12 cellular contexts compared by ENCODE assay signal in the genomic region with DNA sequence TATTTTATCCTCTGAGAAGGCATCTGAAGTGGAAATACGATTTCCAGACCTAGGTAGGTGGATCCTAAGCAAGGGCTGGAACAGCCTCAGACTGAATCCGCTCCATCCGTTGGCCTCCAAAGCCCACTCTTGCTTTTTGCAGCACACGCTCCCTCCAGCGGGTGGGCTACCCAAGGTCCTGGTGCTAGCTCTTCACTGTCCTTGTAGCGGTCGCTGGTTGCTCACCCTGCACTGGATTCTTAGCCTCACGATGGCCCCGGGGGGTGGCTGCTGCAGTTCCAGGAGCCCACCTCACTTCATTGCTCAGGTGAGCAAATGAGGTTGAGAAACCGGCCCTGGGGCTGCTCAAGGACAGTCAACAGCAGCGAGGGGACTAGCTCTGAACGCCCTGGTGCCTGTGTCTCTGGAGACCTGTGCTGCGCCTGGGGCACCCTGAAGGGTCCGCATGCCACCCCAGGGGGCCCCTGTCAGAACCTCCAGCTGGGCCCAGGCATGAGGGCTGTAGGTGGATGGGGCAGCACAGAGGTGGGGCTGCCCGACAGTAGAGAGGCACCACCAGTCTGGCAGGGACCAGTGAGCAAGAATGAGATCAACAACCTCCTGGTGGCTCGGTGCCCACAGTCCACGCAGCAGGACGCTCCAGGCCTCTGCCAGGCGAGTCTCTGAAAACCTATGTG. TPM values are rescaled to one million over a fixed set of nuclear protein-coding genes. Genes with fewer than 3 reads are reported as not detected.
DNase-seq lines count a peak whose midpoint lies in the region; ATAC-seq and TF ChIP-seq lines count a peak whose summit lies in the region.
"Had no signal": no experiment of that assay in that cellular context is flagged by ENCODE, and none has a peak within 500 bp of the region (broad histone marks: within the 10 kb centered on the region; RNA-seq: fewer than 3 reads in every experiment).

No MANE protein-coding gene starts in this region.

- H3K4me3 Mint-ChIP-seq in stimulated activated naive CD8-positive, alpha-beta T cell treated with anti-CD3 and anti-CD28 coated beads, Interleukin-15, Interleukin-2, amounts not matched to agents 100 ng/mL and 50 ng/mL, for 24 hours: no peak overlapping the region

- no peaks in the 10 kb centered on the region for H3K27me3 ChIP-seq in gastroesophageal sphincter
- H3K27me3 ChIP-seq: stomach had no signal

- no peak for ATAC-seq in stimulated activated naive CD8-positive, alpha-beta T cell treated with anti-CD3 and anti-CD28 coated beads, Interleukin-15, Interleukin-2, amounts not matched to agents 100 U/mL and 50 U/mL, for 24 hours
- ATAC-seq in left lobe of liver (peak; percentile 55), HG03521 (IDR thresholded peaks at IDR 0.05; ENCODE audit: unreplicated experiment) (no peak), HG03045 (IDR thresholded peaks at IDR 0.05; ENCODE audit: unreplicated experiment) (no peak), gastroesophageal sphincter (no peak)

- no peak for TF ChIP-seq CTCF in VCaP (conservative IDR thresholded peaks at IDR 0.05)
- TF ChIP-seq CTCF in gastroesophageal sphincter (IDR thresholded peaks at IDR 0.05): no peak

- no peaks in the 10 kb centered on the region for H3K27me3 Mint-ChIP-seq in stimulated activated naive CD8-positive, alpha-beta T cell treated with anti-CD3 and anti-CD28 coated beads, Interleukin-15, Interleukin-2, amounts not matched to agents 100 ng/mL and 50 ng/mL, for 24 hours
- H3K27me3 Mint-ChIP-seq: progenitor cell of endocrine pancreas had no signal

- H3K36me3 ChIP-seq in gastroesophageal sphincter: peaks cover 0 to 47% of the 10 kb centered on the region in 2 donors

- TF ChIP-seq EP300 in gastroesophageal sphincter (IDR thresholded peaks at IDR 0.05): no peak

- H3K4me1 Mint-ChIP-seq in stimulated activated naive CD8-positive, alpha-beta T cell treated with anti-CD3 and anti-CD28 coated beads, Interleukin-15, Interleukin-2, amounts not matched to agents 100 ng/mL and 50 ng/mL, for 24 hours (ENCODE audit: low read depth): peaks cover 35% of the 10 kb centered on the region

- no peak for DNase-seq in stimulated activated naive CD8-positive, alpha-beta T cell treated with anti-CD3 and anti-CD28 coated beads, Interleukin-15, Interleukin-2, amounts not matched to agents 100 U/mL and 50 U/mL, for 24 hours
- DNase-seq in left lobe of liver (ENCODE audit: low spot score) (peak; percentile 92), mucosa of gallbladder (ENCODE audit: low spot score) (no peak)
- DNase-seq: NCI-H446 treated with DMSO at 0.1 percent for 48 hours, T1000 had no signal

- peak overlapping the region; percentile 26 for H3K27ac Mint-ChIP-seq in stimulated activated naive CD8-positive, alpha-beta T cell treated with anti-CD3 and anti-CD28 coated beads, Interleukin-15, Interleukin-2, amounts not matched to agents 100 ng/mL and 50 ng/mL, for 24 hours
- H3K27ac Mint-ChIP-seq: progenitor cell of endocrine pancreas had no signal

- H3K9me3 ChIP-seq in gastroesophageal sphincter: no peaks in the 10 kb centered on the region
- H3K9me3 ChIP-seq: stomach had no signal

- H3K27ac ChIP-seq in VCaP (peak overlapping the region; percentile 100), gastroesophageal sphincter (peak overlapping the region in 2 of 4 donors; percentile 13 to 41)

- WGBS in gastroesophageal sphincter (ENCODE audit: low coverage in 1 of 2), 2 donors: 55 to 83% methylated on average over 1 to 3 of the region's 19 CpGs

- no peak overlapping the region for H3K4me3 ChIP-seq in gastroesophageal sphincter

- no peaks in the 10 kb centered on the region for H3K9me3 Mint-ChIP-seq in stimulated activated naive CD8-positive, alpha-beta T cell treated with anti-CD3 and anti-CD28 coated beads, Interleukin-15, Interleukin-2, amounts not matched to agents 100 ng/mL and 50 ng/mL, for 24 hours

- H3K36me3 Mint-ChIP-seq in stimulated activated naive CD8-positive, alpha-beta T cell treated with anti-CD3 and anti-CD28 coated beads, Interleukin-15, Interleukin-2, amounts not matched to agents 100 ng/mL and 50 ng/mL, for 24 hours (ENCODE audit: low read depth): peaks cover 17% of the 10 kb centered on the region

- peaks cover 0 to 57% (median 39%) of the 10 kb centered on the region in 3 donors for H3K4me1 ChIP-seq in gastroesophageal sphincter

- TF ChIP-seq POLR2A in gastroesophageal sphincter (IDR thresholded peaks at IDR 0.05): no peak

RNA-seq across cellular contexts. Expression of a gene that starts 4.3 kb away (rescaled TPM):
- total RNA-seq in left lobe of liver (192 TPM), gastroesophageal sphincter (10 to 100 TPM; 42.5 to 58.5 (median 47.2) TPM), mucosa of gallbladder (272 TPM)

RNA-seq across cellular contexts. Expression of a gene that starts 8.6 kb away (rescaled TPM):
- total RNA-seq in left lobe of liver: 2.6 TPM
- 1 to 10 TPM in 3 of 4 donors, not detected in 1; 7.5 to 8.8 (median 8.2) TPM for total RNA-seq in gastroesophageal sphincter
- total RNA-seq in mucosa of gallbladder: 26.0 TPM

RNA-seq across cellular contexts. Expression of a gene that starts 18.4 kb away (rescaled TPM):
- total RNA-seq in left lobe of liver (361 TPM), gastroesophageal sphincter (100 to 1,000 TPM; 305 to 485 (median 408) TPM), mucosa of gallbladder (711 TPM)

RNA-seq across cellular contexts. Expression of a gene that starts 56.3 kb away (rescaled TPM):
- total RNA-seq in left lobe of liver: 12.8 TPM
- total RNA-seq in gastroesophageal sphincter: 10 to 100 TPM; 17.9 to 50.6 (median 34.3) TPM
- total RNA-seq in mucosa of gallbladder: 38.6 TPM
